ENCODE assay signal across 13 cellular contexts in the genomic region with DNA sequence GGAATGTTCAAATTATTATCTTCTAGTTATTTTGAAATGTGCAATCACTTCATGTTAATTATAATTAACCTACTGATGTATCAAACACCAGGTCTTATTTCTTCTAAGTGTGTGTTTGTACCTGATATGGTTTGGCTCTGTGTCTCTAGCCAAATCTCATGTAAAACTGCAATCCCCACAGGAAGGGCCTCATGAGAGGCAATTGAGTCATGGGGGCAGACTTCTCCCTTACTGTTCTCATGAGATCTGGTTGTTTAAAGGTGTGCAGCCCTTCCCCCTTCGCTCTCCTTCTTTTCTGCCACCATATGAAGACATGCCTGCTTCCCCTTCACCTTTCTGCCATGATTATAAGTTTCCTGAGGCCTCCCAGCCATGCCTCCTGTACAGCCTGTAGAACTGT.
"Had no signal": no experiment of that assay in that cellular context is flagged by ENCODE, and none has a peak within 500 bp of the region (broad histone marks: within the 10 kb centered on the region; RNA-seq: fewer than 3 reads in every experiment).

No MANE protein-coding gene starts in this region.

- FAIRE-seq: TTC549 had no signal

- H3K27ac Mint-ChIP-seq: dendritic cell treated with granulocyte-macrophage colony-stimulating factor and Interleukin-4, amounts not matched to agents 40 ng/mL and 50 ng/mL, for 4 days had no signal

- H3K27me3 ChIP-seq: brain microvascular endothelial cell, tibial nerve, vagina had no signal

- H3K9ac ChIP-seq: parathyroid adenoma had no signal

- H3K9me3 Mint-ChIP-seq: dendritic cell treated with granulocyte-macrophage colony-stimulating factor and Interleukin-4, amounts not matched to agents 40 ng/mL and 50 ng/mL, for 4 days had no signal

- H2AFZ ChIP-seq: parathyroid adenoma had no signal

- H3K4me1 ChIP-seq: parathyroid adenoma, tibial nerve had no signal

- H3K36me3 ChIP-seq: brain microvascular endothelial cell, tibial nerve, vagina had no signal

- H3K9me3 ChIP-seq: tibial nerve, vagina had no signal

- H3K79me2 ChIP-seq: parathyroid adenoma had no signal

- H3K4me3 Mint-ChIP-seq: dendritic cell treated with granulocyte-macrophage colony-stimulating factor and Interleukin-4, amounts not matched to agents 40 ng/mL and 50 ng/mL, for 4 days had no signal

- DNase-seq: activated CD4-positive, alpha-beta T cell treated with anti-CD3 and anti-CD28 coated beads, Interleukin-2, amount 50 U/mL, for 4 hours; activated CD4-positive, CD25-positive, alpha-beta regulatory T cell; activated gamma-delta T cell treated with Interleukin-2 at 50 U/mL for 16 hours; brain microvascular endothelial cell; hypothalamus; kidney glomerular epithelial cell; retina; stimulated activated CD4-positive, alpha-beta T cell treated with anti-CD3 and anti-CD28 coated beads, Interleukin-4, amount 100 ng/mL, for 24 hours had no signal

- H3K4me3 ChIP-seq: tibial nerve, vagina had no signal

- H3K27ac ChIP-seq: brain microvascular endothelial cell, parathyroid adenoma, tibial nerve, vagina had no signal
